Comparison of ENCODE assay signal across 8 cellular contexts in genomic region chr17:62703776-62704380, GRCh38.
A peak's percentile ranks its signal among the peaks of the same experiment; 100 is the strongest.
DNase-seq lines count a peak whose midpoint lies in the region; ATAC-seq and TF ChIP-seq lines count a peak whose summit lies in the region.

No MANE protein-coding gene starts in this region.

- in situ Hi-C loops in Panc1 (cut with HindIII; ENCODE audit: low pct_unique_long_range_greater_than_20kb, low sequenced_read_pairs): no loop called here

- H3K4me3 ChIP-seq in Panc1 (ENCODE audit: low read depth in 2 of 2, low read length in 2 of 2): peak overlapping the region; percentile 55 to 68

- BruUV-seq in Panc1 (replicated peaks; lab: Mats Ljungman, UMichigan): no TSS peak

- no peak overlapping the region for H3K4me3 Mint-ChIP-seq in activated T-helper 1 cell treated with anti-CD3 and anti-CD28 coated beads, Interleukin-12 subunit alpha, Interleukin-12 subunit beta, Interleukin-2, Interleukin-4 antibody, amounts not matched to agents 30 ng/mL and 10 ng/mL and 1 ng/mL, durations not matched to agents 14 hours and 24 hours and 36 hours
- peak overlapping the region; percentile 57 for H3K4me3 Mint-ChIP-seq in nephron progenitor cell
- peak overlapping the region; percentile 58 for H3K4me3 Mint-ChIP-seq in stimulated activated naive CD8-positive, alpha-beta T cell treated with anti-CD3 and anti-CD28 coated beads, Interleukin-15, Interleukin-2, amounts not matched to agents 100 ng/mL and 50 ng/mL, for 24 hours

- H3K4me1 ChIP-seq in Panc1 (ENCODE audit: control insufficient read depth, insufficient read depth, low read length): peaks cover 29% of the 10 kb centered on the region

- no peaks in the 10 kb centered on the region for H3K36me3 Mint-ChIP-seq in activated T-helper 1 cell treated with anti-CD3 and anti-CD28 coated beads, Interleukin-12 subunit alpha, Interleukin-12 subunit beta, Interleukin-2, Interleukin-4 antibody, amounts not matched to agents 30 ng/mL and 10 ng/mL and 1 ng/mL, durations not matched to agents 14 hours and 24 hours and 36 hours (ENCODE audit: low read depth)
- peaks cover 5% of the 10 kb centered on the region for H3K36me3 Mint-ChIP-seq in nephron progenitor cell (ENCODE audit: low read depth)
- no peaks in the 10 kb centered on the region for H3K36me3 Mint-ChIP-seq in stimulated activated naive CD8-positive, alpha-beta T cell treated with anti-CD3 and anti-CD28 coated beads, Interleukin-15, Interleukin-2, amounts not matched to agents 100 ng/mL and 50 ng/mL, for 24 hours (ENCODE audit: low read depth)

- intact Hi-C loops in Panc1 (cut with micrococcal nuclease; ENCODE audit: unreplicated experiment): loop anchor here (1.0 to 10.0 kb wide), 2 partner anchors 264 to 701 kb away; no protein-coding TSS in a partner anchor
- intact Hi-C loops in activated T-helper 1 cell treated with anti-CD3 and anti-CD28 coated beads, Interleukin-12 subunit alpha, Interleukin-12 subunit beta, Interleukin-2, Interleukin-4 antibody, amounts not matched to agents 30 ng/mL and 10 ng/mL and 1 ng/mL, durations not matched to agents 14 hours and 24 hours and 36 hours (cut with micrococcal nuclease): loop anchor here (1.0 kb wide), 1 partner anchor 264 kb away; no protein-coding TSS in a partner anchor

- H3K27ac Mint-ChIP-seq in activated T-helper 1 cell treated with anti-CD3 and anti-CD28 coated beads, Interleukin-12 subunit alpha, Interleukin-12 subunit beta, Interleukin-2, Interleukin-4 antibody, amounts not matched to agents 30 ng/mL and 10 ng/mL and 1 ng/mL, durations not matched to agents 14 hours and 24 hours and 36 hours: no peak overlapping the region
- H3K27ac Mint-ChIP-seq in nephron progenitor cell: no peak overlapping the region
- H3K27ac Mint-ChIP-seq in stimulated activated naive CD8-positive, alpha-beta T cell treated with anti-CD3 and anti-CD28 coated beads, Interleukin-15, Interleukin-2, amounts not matched to agents 100 ng/mL and 50 ng/mL, for 24 hours: no peak overlapping the region

- H3K27ac ChIP-seq in Panc1 (ENCODE audit: low read length): peak overlapping the region; percentile 79

- H3K27me3 Mint-ChIP-seq in activated T-helper 1 cell treated with anti-CD3 and anti-CD28 coated beads, Interleukin-12 subunit alpha, Interleukin-12 subunit beta, Interleukin-2, Interleukin-4 antibody, amounts not matched to agents 30 ng/mL and 10 ng/mL and 1 ng/mL, durations not matched to agents 14 hours and 24 hours and 36 hours (ENCODE audit: insufficient read depth): peaks cover 44% of the 10 kb centered on the region
- H3K27me3 Mint-ChIP-seq in nephron progenitor cell (ENCODE audit: low read depth, poor library complexity): peaks cover 43% of the 10 kb centered on the region
- peaks cover 27% of the 10 kb centered on the region for H3K27me3 Mint-ChIP-seq in stimulated activated naive CD8-positive, alpha-beta T cell treated with anti-CD3 and anti-CD28 coated beads, Interleukin-15, Interleukin-2, amounts not matched to agents 100 ng/mL and 50 ng/mL, for 24 hours

- H3K4me1 Mint-ChIP-seq in activated T-helper 1 cell treated with anti-CD3 and anti-CD28 coated beads, Interleukin-12 subunit alpha, Interleukin-12 subunit beta, Interleukin-2, Interleukin-4 antibody, amounts not matched to agents 30 ng/mL and 10 ng/mL and 1 ng/mL, durations not matched to agents 14 hours and 24 hours and 36 hours (ENCODE audit: low read depth): no peaks in the 10 kb centered on the region
- H3K4me1 Mint-ChIP-seq in nephron progenitor cell: peaks cover 26% of the 10 kb centered on the region
- H3K4me1 Mint-ChIP-seq in stimulated activated naive CD8-positive, alpha-beta T cell treated with anti-CD3 and anti-CD28 coated beads, Interleukin-15, Interleukin-2, amounts not matched to agents 100 ng/mL and 50 ng/mL, for 24 hours (ENCODE audit: low read depth): peaks cover 17% of the 10 kb centered on the region

- TF ChIP-seq CTCF in Panc1 (IDR thresholded peaks at IDR 0.05) (peak; percentile 97), nephron progenitor cell (IDR thresholded peaks at IDR 0.05) (peak; percentile 79)

- peak; percentile 77 for DNase-seq in CD1c-positive myeloid dendritic cell (ENCODE audit: extremely low spot score)
- peak; percentile 62 for DNase-seq in HPDE6-E6E7 (ENCODE audit: extremely low spot score)
- DNase-seq in Panc1 (ENCODE audit: low read depth, low spot score): no peak
- DNase-seq in activated T-helper 1 cell treated with anti-CD3 and anti-CD28 coated beads, Interleukin-12 subunit alpha, Interleukin-12 subunit beta, Interleukin-2, Interleukin-4 antibody, amounts not matched to agents 30 ng/mL and 10 ng/mL and 1 ng/mL, durations not matched to agents 14 hours and 24 hours and 36 hours (ENCODE audit: low spot score): peak; percentile 55
- peak; percentile 35 for DNase-seq in fibroblast of the conjunctiva (ENCODE audit: low read depth)
- peak; percentile 91 for DNase-seq in nephron progenitor cell

- no peaks in the 10 kb centered on the region for H3K9me3 Mint-ChIP-seq in activated T-helper 1 cell treated with anti-CD3 and anti-CD28 coated beads, Interleukin-12 subunit alpha, Interleukin-12 subunit beta, Interleukin-2, Interleukin-4 antibody, amounts not matched to agents 30 ng/mL and 10 ng/mL and 1 ng/mL, durations not matched to agents 14 hours and 24 hours and 36 hours
- H3K9me3 Mint-ChIP-seq in nephron progenitor cell: peaks cover 19% of the 10 kb centered on the region
- H3K9me3 Mint-ChIP-seq in stimulated activated naive CD8-positive, alpha-beta T cell treated with anti-CD3 and anti-CD28 coated beads, Interleukin-15, Interleukin-2, amounts not matched to agents 100 ng/mL and 50 ng/mL, for 24 hours: peaks cover 4% of the 10 kb centered on the region

- no peaks in the 10 kb centered on the region for H3K27me3 ChIP-seq in Panc1 (ENCODE audit: control insufficient read depth, insufficient read depth, low read length)

- ATAC-seq in GM19463 (IDR thresholded peaks at IDR 0.05; ENCODE audit: unreplicated experiment) (peak; percentile 85), Panc1 (peak; percentile 95)

- POLR2A ChIA-PET in Panc1 (lab: Charles Lee): no interaction called here

- H3K36me3 ChIP-seq in Panc1 (ENCODE audit: control insufficient read depth, insufficient read depth, low read length): no peaks in the 10 kb centered on the region

- CTCF ChIA-PET in Panc1 (lab: Charles Lee): no interaction called here

- 0 out of 2 replicates have a peak, but pooled peaks cover 3% of the 10 kb centered on the region for H3K9me3 ChIP-seq in Panc1 (ENCODE audit: control insufficient read depth, insufficient read depth, low read depth, low read length)
